In the genomic region with DNA sequence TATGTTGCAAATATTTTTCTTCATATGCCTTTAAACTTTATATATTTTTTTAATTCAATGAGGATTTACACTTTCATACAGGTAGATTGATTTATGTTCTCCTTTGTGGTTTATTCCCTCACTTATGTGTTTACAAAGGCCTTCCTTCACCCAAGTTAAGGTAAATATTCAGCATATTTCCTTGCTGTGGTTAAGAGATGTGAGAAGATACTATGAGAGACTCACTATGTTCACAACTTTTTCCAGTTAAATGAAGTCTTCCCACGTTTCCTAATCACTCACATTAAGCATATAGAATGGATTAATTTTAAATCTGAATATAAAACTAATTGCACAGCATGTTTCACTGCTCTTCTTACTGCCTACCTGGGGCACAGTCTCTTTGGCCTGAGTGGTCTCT, we compare ENCODE assay signal across 8 cellular contexts. TPM values are rescaled to one million over a fixed set of nuclear protein-coding genes. Genes with fewer than 3 reads are reported as not detected.
DNase-seq lines count a peak whose midpoint lies in the region; ATAC-seq and TF ChIP-seq lines count a peak whose summit lies in the region.

No MANE protein-coding gene starts in this region.

- H3K4me3 Mint-ChIP-seq in CD8-positive, alpha-beta T cell: peak overlapping the region; percentile 95
- H3K4me3 Mint-ChIP-seq in dendritic cell treated with granulocyte-macrophage colony-stimulating factor and Interleukin-4, amounts not matched to agents 40 ng/mL and 50 ng/mL, for 4 days: peak overlapping the region; percentile 91
- H3K4me3 Mint-ChIP-seq in neural crest cell: peak overlapping the region; percentile 86

- peak overlapping the region; percentile 66 for H3K27ac ChIP-seq in CD8-positive, alpha-beta T cell (ENCODE audit: low read depth, low read length)
- peak overlapping the region; percentile 30 for H3K27ac ChIP-seq in KOPT-K1 (ENCODE audit: low read depth, low read length, poor library complexity, severe bottlenecking)

- TF ChIP-seq CTCF in CD8-positive, alpha-beta T cell (IDR thresholded peaks at IDR 0.05): no peak
- TF ChIP-seq CTCF in neural crest cell (conservative IDR thresholded peaks at IDR 0.05): no peak
- TF ChIP-seq CTCF in GM13976 (IDR thresholded peaks at IDR 0.05; ENCODE audit: borderline replicate concordance, control extremely low read depth, extremely low read depth, insufficient read depth, missing control alignments): no peak

- no peaks in the 10 kb centered on the region for H3K9me3 Mint-ChIP-seq in CD8-positive, alpha-beta T cell
- H3K9me3 Mint-ChIP-seq in dendritic cell treated with granulocyte-macrophage colony-stimulating factor and Interleukin-4, amounts not matched to agents 40 ng/mL and 50 ng/mL, for 4 days: no peaks in the 10 kb centered on the region
- H3K9me3 Mint-ChIP-seq in neural crest cell: no peaks in the 10 kb centered on the region

- H3K27me3 ChIP-seq in CD8-positive, alpha-beta T cell (ENCODE audit: insufficient read depth, low read length): no peaks in the 10 kb centered on the region

- no peak for DNase-seq in CD8-positive, alpha-beta T cell
- DNase-seq in neural crest cell (ENCODE audit: low read depth, low spot score) (no peak), GF-D8 (lab: John Stamatoyannopoulos, UW) (no peak), GM13976 (ENCODE audit: low spot score) (no peak)

- peaks cover 5% of the 10 kb centered on the region for H3K36me3 Mint-ChIP-seq in CD8-positive, alpha-beta T cell
- H3K36me3 Mint-ChIP-seq in dendritic cell treated with granulocyte-macrophage colony-stimulating factor and Interleukin-4, amounts not matched to agents 40 ng/mL and 50 ng/mL, for 4 days (ENCODE audit: low read depth): peaks cover 9% of the 10 kb centered on the region
- no peaks in the 10 kb centered on the region for H3K36me3 Mint-ChIP-seq in neural crest cell (ENCODE audit: low read depth)

- in situ Hi-C loops in GM13976 (cut with MboI; ENCODE audit: low sequenced_read_pairs, unreplicated experiment): no loop called here

- H3K27ac Mint-ChIP-seq in CD8-positive, alpha-beta T cell: peak overlapping the region; percentile 93
- peak overlapping the region; percentile 77 for H3K27ac Mint-ChIP-seq in dendritic cell treated with granulocyte-macrophage colony-stimulating factor and Interleukin-4, amounts not matched to agents 40 ng/mL and 50 ng/mL, for 4 days
- H3K27ac Mint-ChIP-seq in neural crest cell (ENCODE audit: unreplicated experiment): peak overlapping the region; percentile 83

- H3K9me3 ChIP-seq in CD8-positive, alpha-beta T cell (ENCODE audit: low read length): no peaks in the 10 kb centered on the region
- H3K9me3 ChIP-seq in KOPT-K1 (ENCODE audit: insufficient read depth, low read length, poor library complexity, severe bottlenecking): no peaks in the 10 kb centered on the region

- peaks cover 64% of the 10 kb centered on the region for H3K4me1 Mint-ChIP-seq in CD8-positive, alpha-beta T cell (ENCODE audit: low read depth)
- H3K4me1 Mint-ChIP-seq in dendritic cell treated with granulocyte-macrophage colony-stimulating factor and Interleukin-4, amounts not matched to agents 40 ng/mL and 50 ng/mL, for 4 days (ENCODE audit: low read depth): peaks cover 27% of the 10 kb centered on the region
- peaks cover 47% of the 10 kb centered on the region for H3K4me1 Mint-ChIP-seq in neural crest cell

- no peaks in the 10 kb centered on the region for H3K36me3 ChIP-seq in CD8-positive, alpha-beta T cell (ENCODE audit: insufficient read depth, low read length)
- H3K36me3 ChIP-seq in KOPT-K1 (ENCODE audit: insufficient read depth, low read length): no peaks in the 10 kb centered on the region

- CTCF ChIA-PET in CD8-positive, alpha-beta T cell (lab: Charles Lee): interaction anchor here (0.9 to 1.3 kb wide), 3 partner anchors 30 to 60 kb away, joined by 3 to 4 read pairs (median 3); no protein-coding TSS in a partner anchor

- ATAC-seq in CD8-positive, alpha-beta T cell: no peak
- ATAC-seq in activated CD4-positive, CD25-positive, alpha-beta regulatory T cell treated with anti-CD3 and anti-CD28 coated beads, Interleukin-2, amount 50 U/mL, for 24 hours: no peak
- no peak for ATAC-seq in GM21367 (IDR thresholded peaks at IDR 0.05; ENCODE audit: unreplicated experiment)

- intact Hi-C loops in CD8-positive, alpha-beta T cell (cut with DNase I, micrococcal nuclease): loop anchor here in 1 of 2 experiments (1.0 to 10.0 kb wide), 4 partner anchors 23 to 766 kb away; partner anchors contain the start of genes ATIC and XRCC5
- intact Hi-C loops in dendritic cell treated with granulocyte-macrophage colony-stimulating factor and Interleukin-4, amounts not matched to agents 40 ng/mL and 50 ng/mL, for 4 days (cut with micrococcal nuclease): loop anchor here (2.0 kb wide), 1 partner anchor 26 kb away; no protein-coding TSS in a partner anchor

- POLR2A ChIA-PET in CD8-positive, alpha-beta T cell (lab: Charles Lee): interaction anchor here (0.7 to 6.0 kb wide), 5 partner anchors 21 to 47 kb away, joined by 3 to 75 read pairs (median 3); partner anchors contain the start of gene XRCC5

- peak overlapping the region; percentile 90 for H3K4me3 ChIP-seq in CD8-positive, alpha-beta T cell (ENCODE audit: low read depth, low read length)

- no peaks in the 10 kb centered on the region for H3K27me3 Mint-ChIP-seq in CD8-positive, alpha-beta T cell (ENCODE audit: low read depth)
- H3K27me3 Mint-ChIP-seq in dendritic cell treated with granulocyte-macrophage colony-stimulating factor and Interleukin-4, amounts not matched to agents 40 ng/mL and 50 ng/mL, for 4 days: peaks cover 8% of the 10 kb centered on the region
- H3K27me3 Mint-ChIP-seq in neural crest cell (ENCODE audit: low read depth): no peaks in the 10 kb centered on the region

- H3K4me1 ChIP-seq in CD8-positive, alpha-beta T cell (ENCODE audit: insufficient read depth, low read length): peaks cover 60% of the 10 kb centered on the region

RNA-seq across cellular contexts. Expression of gene PECR, which starts 0.6 kb away (rescaled TPM):
- total RNA-seq in CD8-positive, alpha-beta T cell: 1 to 10 TPM; 5.9 to 6.4 TPM
- 12.5 and 18.2 TPM in 2 replicates for total RNA-seq in neural crest cell

RNA-seq across cellular contexts. Expression of gene TMEM169, which starts 0.7 kb away (rescaled TPM):
- not detected for total RNA-seq in CD8-positive, alpha-beta T cell
- 29.7 and 34.8 TPM in 2 replicates for total RNA-seq in neural crest cell

RNA-seq across cellular contexts. Expression of gene XRCC5, which starts 28.1 kb away (rescaled TPM):
- 100 to 1,000 TPM; 120 to 125 TPM for total RNA-seq in CD8-positive, alpha-beta T cell
- 508 and 524 TPM in 2 replicates for total RNA-seq in neural crest cell

Comparison
In these comparisons a context has a peak if more than half of its experiments do, and no peak if none do; other contexts are left out.
1. RNA of gene TMEM169, which starts 0.7 kb away (total RNA-seq): 29.7 to 34.8 TPM in neural crest cell; not detected in CD8-positive, alpha-beta T cell; every median in the first group is over 10 times any median in the second.
2. Peak in every context shown above with its lines, with median percentiles within 50 percentile points of each other: H3K27ac Mint-ChIP-seq and H3K4me3 Mint-ChIP-seq.